Comparison of ENCODE assay signal across 8 cellular contexts in the genomic region with DNA sequence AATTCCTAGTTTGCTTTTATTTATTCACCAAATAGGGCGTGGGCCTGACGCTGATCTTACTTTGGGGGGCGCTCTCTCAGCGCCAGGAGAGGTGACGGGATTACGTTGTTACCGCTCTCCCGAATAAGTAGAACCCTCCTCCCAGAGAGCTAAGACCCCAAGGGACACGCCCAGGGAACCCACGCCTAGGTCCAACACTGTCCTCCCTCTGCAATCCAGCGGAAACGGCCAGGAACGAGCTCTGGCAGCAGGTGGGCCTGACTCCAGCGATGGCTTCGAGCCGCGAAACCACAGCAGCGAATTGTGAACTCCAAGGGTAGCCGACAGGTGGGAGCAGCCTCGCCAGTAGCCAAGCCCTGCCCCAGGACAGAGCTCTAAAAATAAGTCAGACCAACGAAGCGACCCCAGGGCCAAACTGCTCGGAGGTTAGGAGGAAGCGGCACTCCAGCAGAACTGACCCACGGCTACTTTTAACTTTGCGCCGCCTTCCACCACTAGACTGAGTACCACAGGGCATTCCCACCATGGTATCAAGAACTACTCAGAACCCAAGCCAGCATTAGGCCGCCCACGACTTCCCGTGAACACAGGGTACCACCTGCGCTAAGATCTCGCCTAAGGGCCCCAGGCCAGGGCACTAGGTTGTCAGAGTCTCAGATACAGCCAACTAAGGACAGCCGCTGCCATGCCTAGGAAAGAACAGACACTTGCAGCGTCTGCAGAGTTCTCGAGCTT. TPM values are rescaled to one million over a fixed set of nuclear protein-coding genes. Genes with fewer than 3 reads are reported as not detected.
DNase-seq lines count a peak whose midpoint lies in the region; ATAC-seq and TF ChIP-seq lines count a peak whose summit lies in the region.

No MANE protein-coding gene starts in this region.

- no peak for TF ChIP-seq EP300 in tibial nerve (IDR thresholded peaks at IDR 0.05)

- TF ChIP-seq POLR2A in tibial nerve (IDR thresholded peaks at IDR 0.05), result no peak

- in situ Hi-C loops in ACHN (cut with HindIII; ENCODE audit: low pct_ligation_motif_present, low pct_unique_long_range_greater_than_20kb, low sequenced_read_pairs), result no loop called here

- no peaks in the 10 kb centered on the region for H3K27me3 ChIP-seq in parathyroid adenoma (ENCODE audit: control insufficient read depth, insufficient read depth, low read length)
- no peaks in the 10 kb centered on the region for H3K27me3 ChIP-seq in tibial nerve

- H3K27ac ChIP-seq in parathyroid adenoma, result peak overlapping the region; percentile 84
- peak overlapping the region; percentile 89 to 99 (median 97) for H3K27ac ChIP-seq in tibial nerve

- ATAC-seq in HG03432 (IDR thresholded peaks at IDR 0.05; ENCODE audit: unreplicated experiment), result no peak

- H3K79me2 ChIP-seq in parathyroid adenoma, result no peaks in the 10 kb centered on the region

- H3K9me3 ChIP-seq in parathyroid adenoma (ENCODE audit: control insufficient read depth, low read length) (no peaks in the 10 kb centered on the region), tibial nerve (no peaks in the 10 kb centered on the region)

- H3K4me2 ChIP-seq in parathyroid adenoma (ENCODE audit: low read length), result peak overlapping the region; percentile 75

- H3K36me3 Mint-ChIP-seq in activated T-helper 2 cell treated with anti-CD3 and anti-CD28 coated beads, Interferon-gamma antibody, Interleukin-2, Interleukin-4, amounts not matched to agents 10 μg/mL and 5 μg/mL and 100 μg/mL, durations not matched to agents 14 hours and 24 hours and 36 hours (ENCODE audit: low read depth), result no peaks in the 10 kb centered on the region

- no peak overlapping the region for H3K9ac ChIP-seq in parathyroid adenoma

- H3K9me3 Mint-ChIP-seq in activated T-helper 2 cell treated with anti-CD3 and anti-CD28 coated beads, Interferon-gamma antibody, Interleukin-2, Interleukin-4, amounts not matched to agents 10 μg/mL and 5 μg/mL and 100 μg/mL, durations not matched to agents 14 hours and 24 hours and 36 hours, result no peaks in the 10 kb centered on the region

- H3K4me1 ChIP-seq in parathyroid adenoma (peaks cover 3% of the 10 kb centered on the region), tibial nerve (peaks cover 0 to 43% (median 14%) of the 10 kb centered on the region in 4 donors)

- peak; percentile 53 for DNase-seq in ACHN
- DNase-seq in HCEC 1CT, result peak; percentile 29
- DNase-seq in OCI-M1 (lab: John Stamatoyannopoulos, UW), result peak; percentile 84
- DNase-seq in activated T-helper 2 cell treated with anti-CD3 and anti-CD28 coated beads, Interferon-gamma antibody, Interleukin-2, Interleukin-4, amounts not matched to agents 10 μg/mL and 5 μg/mL and 100 μg/mL, durations not matched to agents 14 hours and 24 hours and 36 hours (ENCODE audit: low spot score), result peak; percentile 31
- peak; percentile 12 to 60 for DNase-seq in foreskin fibroblast
- peak; percentile 21 to 42 for DNase-seq in tibial nerve (ENCODE audit: low spot score in 2 of 2)

- peak; percentile 19 for TF ChIP-seq CTCF in foreskin fibroblast (IDR thresholded peaks at IDR 0.05; ENCODE audit: low read depth, low read length)
- no peak for TF ChIP-seq CTCF in parathyroid adenoma (IDR thresholded peaks at IDR 0.05)
- TF ChIP-seq CTCF in tibial nerve (IDR thresholded peaks at IDR 0.05), result peak in 1 of 5 experiments; percentile 31

- 2 to 3% methylated on average over 26 to 32 of the region's 35 CpGs for WGBS in tibial nerve, 2 donors

- H3K27ac Mint-ChIP-seq in activated T-helper 2 cell treated with anti-CD3 and anti-CD28 coated beads, Interferon-gamma antibody, Interleukin-2, Interleukin-4, amounts not matched to agents 10 μg/mL and 5 μg/mL and 100 μg/mL, durations not matched to agents 14 hours and 24 hours and 36 hours, result peak overlapping the region; percentile 100

- H3K4me3 ChIP-seq in foreskin fibroblast (ENCODE audit: low read depth in 1 of 2, low read length in 2 of 2) (peak overlapping the region; percentile 74 to 81), parathyroid adenoma (ENCODE audit: low read depth, low read length) (peak overlapping the region; percentile 78), tibial nerve (peak overlapping the region; percentile 68 to 94 (median 83))

- H3K27me3 Mint-ChIP-seq in activated T-helper 2 cell treated with anti-CD3 and anti-CD28 coated beads, Interferon-gamma antibody, Interleukin-2, Interleukin-4, amounts not matched to agents 10 μg/mL and 5 μg/mL and 100 μg/mL, durations not matched to agents 14 hours and 24 hours and 36 hours (ENCODE audit: low read depth), result no peaks in the 10 kb centered on the region

- intact Hi-C loops in activated T-helper 2 cell treated with anti-CD3 and anti-CD28 coated beads, Interferon-gamma antibody, Interleukin-2, Interleukin-4, amounts not matched to agents 10 μg/mL and 5 μg/mL and 100 μg/mL, durations not matched to agents 14 hours and 24 hours and 36 hours (cut with micrococcal nuclease), result loop anchor here (1.0 to 10.0 kb wide), 9 partner anchors 36 to 988 kb away; partner anchors contain the start of genes ARID3B, PPCDC, PTPN9 and SNUPN

- H3K4me1 Mint-ChIP-seq in activated T-helper 2 cell treated with anti-CD3 and anti-CD28 coated beads, Interferon-gamma antibody, Interleukin-2, Interleukin-4, amounts not matched to agents 10 μg/mL and 5 μg/mL and 100 μg/mL, durations not matched to agents 14 hours and 24 hours and 36 hours (ENCODE audit: low read depth), result peaks cover 27% of the 10 kb centered on the region

- H2AFZ ChIP-seq in parathyroid adenoma, result peak overlapping the region; percentile 78

- peak overlapping the region; percentile 97 for H3K4me3 Mint-ChIP-seq in activated T-helper 2 cell treated with anti-CD3 and anti-CD28 coated beads, Interferon-gamma antibody, Interleukin-2, Interleukin-4, amounts not matched to agents 10 μg/mL and 5 μg/mL and 100 μg/mL, durations not matched to agents 14 hours and 24 hours and 36 hours (ENCODE audit: low read depth)

- H3K36me3 ChIP-seq in parathyroid adenoma (ENCODE audit: control insufficient read depth, insufficient read depth, low read length) (no peaks in the 10 kb centered on the region), tibial nerve (no peaks in the 10 kb centered on the region)

RNA-seq across cellular contexts. Expression of gene SIN3A, which starts 1.6 kb away (rescaled TPM):
- total RNA-seq in activated T-helper 2 cell treated with anti-CD3 and anti-CD28 coated beads, Interferon-gamma antibody, Interleukin-2, Interleukin-4, amounts not matched to agents 10 μg/mL and 5 μg/mL and 100 μg/mL, durations not matched to agents 14 hours and 24 hours and 36 hours, result 88.4 and 94.6 TPM in 2 replicates
- total RNA-seq in tibial nerve, result 10 to 100 TPM; 40.2 to 59.4 (median 43.1) TPM

Comparison
In these comparisons a context has a peak if more than half of its experiments do, and no peak if none do; other contexts are left out.
1. DNase-seq: peak in every context shown above with its lines; median percentile 84 in OCI-M1; 53 in ACHN; 36 in foreskin fibroblast; 32 in tibial nerve; 31 in activated T-helper 2 cell treated with anti-CD3 and anti-CD28 coated beads, Interferon-gamma antibody, Interleukin-2, Interleukin-4, amounts not matched to agents 10 μg/mL and 5 μg/mL and 100 μg/mL, durations not matched to agents 14 hours and 24 hours and 36 hours; 29 in HCEC 1CT.